14 cellular contexts compared by ENCODE assay signal in the genomic region with DNA sequence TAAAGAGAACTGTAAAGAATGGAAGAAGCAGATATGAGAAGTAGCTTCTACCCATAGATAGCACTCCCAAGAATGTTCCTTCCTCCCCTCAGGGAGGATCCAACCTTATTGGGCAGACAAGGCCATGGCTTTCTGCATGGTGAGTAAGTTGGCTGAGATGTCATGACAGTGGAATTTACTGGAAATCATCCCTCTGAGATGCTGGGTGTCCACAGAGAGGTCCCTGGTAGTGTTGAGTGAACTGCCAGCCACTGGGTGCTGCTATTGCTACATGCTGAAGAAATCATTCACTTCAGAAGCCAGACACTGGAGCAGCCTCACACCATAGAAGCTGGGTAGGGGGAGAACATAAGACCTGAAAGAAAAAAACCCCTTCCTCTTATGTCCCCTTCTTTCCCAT. TPM values are rescaled to one million over a fixed set of nuclear protein-coding genes. Genes with fewer than 3 reads are reported as not detected.
DNase-seq lines count a peak whose midpoint lies in the region; ATAC-seq and TF ChIP-seq lines count a peak whose summit lies in the region.
"Had no signal": no experiment of that assay in that cellular context is flagged by ENCODE, and none has a peak within 500 bp of the region (broad histone marks: within the 10 kb centered on the region; RNA-seq: fewer than 3 reads in every experiment).

No MANE protein-coding gene starts in this region.

- no peaks in the 10 kb centered on the region for H3K27me3 ChIP-seq in H9 (ENCODE audit: insufficient read depth, low read length)

- H2AK5ac ChIP-seq in H9 (ENCODE audit: insufficient read length, low read length) = no peak overlapping the region

- POLR2A ChIA-PET in RWPE1 (lab: Yijun Ruan, JAX; ENCODE audit: low non-redundant PET) = no interaction called here
- POLR2A ChIA-PET in activated CD4-positive, alpha-beta memory T cell treated with anti-CD3 and anti-CD28 coated beads, Interleukin-2, amount 10 ng/mL, durations not matched to agents 7 days and 5 days (lab: Charles Lee) = no interaction called here

- no peaks in the 10 kb centered on the region for H3K9me3 ChIP-seq in H9 (ENCODE audit: control insufficient read depth, low read depth, low read length)

- H3K79me1 ChIP-seq in H9 (ENCODE audit: insufficient read depth, low read depth, low read length, poor library complexity, severe bottlenecking) = no peaks in the 10 kb centered on the region

- H2BK120ac ChIP-seq in H9 (ENCODE audit: low read depth, low read length, poor library complexity, severe bottlenecking) = no peak overlapping the region

- no peak overlapping the region for H3K4me2 ChIP-seq in H9 (ENCODE audit: insufficient read depth, insufficient read length, low read length)
- H3K4me2 ChIP-seq: KMS-11 had no signal

- no peak overlapping the region for H4K8ac ChIP-seq in H9 (replicated peaks; ENCODE audit: insufficient read length, low read depth, low read length)

- H3K27ac ChIP-seq in H9 (ENCODE audit: insufficient read length, low read depth, low read length) (no peak overlapping the region), RWPE1 (no peak overlapping the region)
- H3K27ac ChIP-seq: KMS-11 had no signal

- H4K5ac ChIP-seq in H9 (ENCODE audit: insufficient read length, low read depth, low read length) = no peak overlapping the region

- DNase-seq in AG08395 (ENCODE audit: low spot score) (peak; percentile 3), H9 (no peak), RWPE1 (ENCODE audit: low spot score) (peak; percentile 25), fibroblast of pulmonary artery (ENCODE audit: low read depth) (peak; percentile 24), germinal center (ENCODE audit: low spot score) (no peak), activated gamma-delta T cell treated with Interleukin-2 at 50 U/mL for 16 hours (no peak)
- DNase-seq in activated CD4-positive, alpha-beta memory T cell treated with anti-CD3 and anti-CD28 coated beads, Interleukin-2, amount 10 ng/mL, durations not matched to agents 7 days and 5 days = no peak
- DNase-seq: CD8-positive, alpha-beta T cell; central memory CD4-positive, alpha-beta T cell; NCI-H510A treated with DMSO at 0.1 percent for 48 hours had no signal

- no peak overlapping the region for H2BK20ac ChIP-seq in H9 (ENCODE audit: low read depth, low read length, poor library complexity, severe bottlenecking)

- peaks cover 19 to 24% of the 10 kb centered on the region in 2 experiments for H3K9me3 Mint-ChIP-seq in H9
- H3K9me3 Mint-ChIP-seq in activated CD4-positive, alpha-beta memory T cell treated with anti-CD3 and anti-CD28 coated beads, Interleukin-2, amount 10 ng/mL, durations not matched to agents 7 days and 5 days = no peaks in the 10 kb centered on the region

- no peaks in the 10 kb centered on the region; the same call in 1 of the 2 replicates for H3K27me3 Mint-ChIP-seq in H9 (ENCODE audit: low read depth)
- H3K27me3 Mint-ChIP-seq in activated CD4-positive, alpha-beta memory T cell treated with anti-CD3 and anti-CD28 coated beads, Interleukin-2, amount 10 ng/mL, durations not matched to agents 7 days and 5 days = peaks cover 2% of the 10 kb centered on the region

- no peak overlapping the region for H2BK5ac ChIP-seq in H9 (ENCODE audit: insufficient read length, low read length)

- peaks cover 0 to 20% (median 5%) of the 10 kb centered on the region in 3 experiments; a peak in 3 of 7 replicates for H3K36me3 Mint-ChIP-seq in H9 (ENCODE audit: insufficient read depth in 1 of 3, low read depth in 3 of 3)
- no peaks in the 10 kb centered on the region for H3K36me3 Mint-ChIP-seq in activated CD4-positive, alpha-beta memory T cell treated with anti-CD3 and anti-CD28 coated beads, Interleukin-2, amount 10 ng/mL, durations not matched to agents 7 days and 5 days (ENCODE audit: low read depth)
- H3K36me3 Mint-ChIP-seq: CD8-positive, alpha-beta T cell; memory B cell; type B pancreatic cell had no signal

- ATAC-seq in esophagus mucosa = no peak
- ATAC-seq: CD8-positive, alpha-beta T cell had no signal

- H4K91ac ChIP-seq in H9 (ENCODE audit: insufficient read length, low read depth, low read length) = no peak overlapping the region

- no peaks in the 10 kb centered on the region for H4K20me1 ChIP-seq in H9 (ENCODE audit: control insufficient read depth, insufficient read depth, insufficient read length)

- no peak overlapping the region for H3K27ac Mint-ChIP-seq in H9
- no peak overlapping the region for H3K27ac Mint-ChIP-seq in activated CD4-positive, alpha-beta memory T cell treated with anti-CD3 and anti-CD28 coated beads, Interleukin-2, amount 10 ng/mL, durations not matched to agents 7 days and 5 days
- H3K27ac Mint-ChIP-seq: CD8-positive, alpha-beta T cell; memory B cell; type B pancreatic cell had no signal

- no peaks in the 10 kb centered on the region for H3K23me2 ChIP-seq in H9 (ENCODE audit: insufficient read length, low read depth, low read length, poor library complexity, severe bottlenecking)

- peaks cover 0 to 4% of the 10 kb centered on the region in 2 experiments; a peak in 1 of 4 replicates for H3K4me1 Mint-ChIP-seq in H9
- H3K4me1 Mint-ChIP-seq in activated CD4-positive, alpha-beta memory T cell treated with anti-CD3 and anti-CD28 coated beads, Interleukin-2, amount 10 ng/mL, durations not matched to agents 7 days and 5 days = no peaks in the 10 kb centered on the region
- H3K4me1 Mint-ChIP-seq: memory B cell had no signal

- no peak overlapping the region for H3T11ph ChIP-seq in H9 (ENCODE audit: low read length)

- H3K9ac ChIP-seq in H9 (ENCODE audit: extremely low read depth, insufficient read length, low read length) = no peak overlapping the region
- H3K9ac ChIP-seq: KMS-11 had no signal

- H2AFZ ChIP-seq in H9 (ENCODE audit: low read length) = no peak overlapping the region

- H2BK15ac ChIP-seq in H9 (ENCODE audit: low read depth, low read length) = no peak overlapping the region

- H3K18ac ChIP-seq in H9 (ENCODE audit: insufficient read length, low read depth, low read length) = no peak overlapping the region

- H3K4ac ChIP-seq in H9 (ENCODE audit: low read depth, low read length) = no peak overlapping the region

- no peak overlapping the region for H3K14ac ChIP-seq in H9 (ENCODE audit: insufficient read depth, low read length)

- H2BK12ac ChIP-seq in H9 (ENCODE audit: insufficient read length, low read depth, low read length) = no peak overlapping the region

- CTCF ChIA-PET in RWPE1 (lab: Yijun Ruan, JAX) = interaction anchor here (0.5 to 0.7 kb wide), 2 partner anchors 582 to 1246 kb away, joined by 3 to 4 read pairs; no protein-coding TSS in a partner anchor
- CTCF ChIA-PET in activated CD4-positive, alpha-beta memory T cell treated with anti-CD3 and anti-CD28 coated beads, Interleukin-2, amount 10 ng/mL, durations not matched to agents 7 days and 5 days (lab: Charles Lee) = no interaction called here

- H3K4me1 ChIP-seq in H9 (ENCODE audit: insufficient read depth, low read length) = no peaks in the 10 kb centered on the region

- H3K56ac ChIP-seq in H9 (ENCODE audit: insufficient read length, low read depth, low read length) = no peak overlapping the region

- no peak overlapping the region for H3K4me3 Mint-ChIP-seq in H9
- no peak overlapping the region for H3K4me3 Mint-ChIP-seq in activated CD4-positive, alpha-beta memory T cell treated with anti-CD3 and anti-CD28 coated beads, Interleukin-2, amount 10 ng/mL, durations not matched to agents 7 days and 5 days
- H3K4me3 Mint-ChIP-seq: CD8-positive, alpha-beta T cell; memory B cell; type B pancreatic cell had no signal

- H3K79me2 ChIP-seq in H9 (ENCODE audit: insufficient read depth, low read length) = no peaks in the 10 kb centered on the region

- TF ChIP-seq CTCF in H9 (conservative IDR thresholded peaks at IDR 0.05) (peak; percentile 33; the same call in 1 of the 3 replicates), RWPE1 (conservative IDR thresholded peaks at IDR 0.05; ENCODE audit: low read depth) (no peak; the same call in 1 of the 2 replicates), fibroblast of pulmonary artery (IDR thresholded peaks at IDR 0.05; ENCODE audit: low read length, missing control alignments) (peak; percentile 10)

- H3K4me3 ChIP-seq in fibroblast of pulmonary artery (replicated peaks; ENCODE audit: low read depth, low read length) = no peak overlapping the region

- H3K23ac ChIP-seq in H9 (ENCODE audit: insufficient read length, low read depth, low read length) = no peak overlapping the region

RNA-seq across cellular contexts. Expression of a gene that starts 46.4 kb away (rescaled TPM):
- total RNA-seq in H9 (2021) (9.6 and 9.7 TPM in 2 replicates), esophagus mucosa (34.0 TPM)
- total RNA-seq in activated CD4-positive, alpha-beta memory T cell treated with anti-CD3 and anti-CD28 coated beads, Interleukin-2, amount 10 ng/mL, durations not matched to agents 7 days and 5 days = not detected
- total RNA-seq: CD8-positive, alpha-beta T cell had no signal

Comparison
In these comparisons a context has a peak if more than half of its experiments do, and no peak if none do; other contexts are left out.
1. DNase-seq: peak in AG08395 (single experiment), RWPE1 (single experiment) and fibroblast of pulmonary artery (single experiment); none in H9 (single experiment), activated CD4-positive, alpha-beta memory T cell treated with anti-CD3 and anti-CD28 coated beads, Interleukin-2, amount 10 ng/mL, durations not matched to agents 7 days and 5 days (single experiment), germinal center (single experiment) and activated gamma-delta T cell treated with Interleukin-2 at 50 U/mL for 16 hours (single experiment).
2. RNA of a gene that starts 46.4 kb away (total RNA-seq): 34.0 TPM in esophagus mucosa (single experiment) and 9.6 to 9.7 TPM in H9; not detected in activated CD4-positive, alpha-beta memory T cell treated with anti-CD3 and anti-CD28 coated beads, Interleukin-2, amount 10 ng/mL, durations not matched to agents 7 days and 5 days; every median in the first group is over 10 times any median in the second.